Comparison of ENCODE assay signal across 8 cellular contexts in genomic region chr12:121400332-121401139, GRCh38. TPM values are rescaled to one million over a fixed set of nuclear protein-coding genes. Genes with fewer than 3 reads are reported as not detected.
DNase-seq lines count a peak whose midpoint lies in the region; ATAC-seq, FAIRE-seq and TF ChIP-seq lines count a peak whose summit lies in the region.

No MANE protein-coding gene starts in this region.

- H3K27ac ChIP-seq in A549: peak overlapping the region; percentile 94 to 96

- no peak for TF ChIP-seq CTCF in A549 (IDR thresholded peaks at IDR 0.05)

- POLR2A ChIA-PET in A549 (lab: Yijun Ruan, JAX): interaction anchor here (1.0 to 3.5 kb wide), 8 partner anchors 11 to 57 kb away, joined by 3 to 32 read pairs (median 5); partner anchors contain the start of gene ANAPC5

- DNase-seq in A549 (ENCODE audit: low read depth in 1 of 2, low spot score in 1 of 2) (peak in 1 of 2 experiments; percentile 56), NCI-H524 (lab: John Stamatoyannopoulos, UW) (peak; percentile 26 to 38), naive B cell (no peak)
- peak; percentile 83 for DNase-seq in activated CD8-positive, alpha-beta memory T cell treated with anti-CD3 and anti-CD28 coated beads, Interleukin-2, amount 50 U/mL, for 48 hours
- peak; percentile 34 for DNase-seq in stimulated activated naive B cell treated with anti-CD40 and anti-IgM and Interleukin-4, amounts not matched to agents 10 μg/mL and 1 μg/mL and 100 μg/mL, for 72 hours

- TF ChIP-seq RAD21 in A549 (conservative IDR thresholded peaks at IDR 0.05 in 1 of 2, IDR thresholded peaks at IDR 0.05 in 1 of 2): no peak

- peak overlapping the region; percentile 82 for H3K4me2 ChIP-seq in A549

- TF ChIP-seq EP300 in A549 (IDR thresholded peaks at IDR 0.05): no peak

- peak overlapping the region; percentile 80 to 99 (median 97) for H3K27ac Mint-ChIP-seq in naive B cell
- peak overlapping the region; percentile 93 for H3K27ac Mint-ChIP-seq in stimulated activated naive B cell treated with anti-CD40 and anti-IgM and Interleukin-4, amounts not matched to agents 10 μg/mL and 1 μg/mL and 100 μg/mL, for 72 hours

- CTCF ChIA-PET in A549 (lab: Yijun Ruan, JAX): interaction anchor here (0.9 to 3.1 kb wide), 8 partner anchors 18 to 72 kb away, joined by 3 to 14 read pairs (median 5); partner anchors contain the start of gene ANAPC5

- H3K9me3 ChIP-seq in A549: no peaks in the 10 kb centered on the region

- peak overlapping the region; percentile 81 to 100 (median 99) for H3K4me3 Mint-ChIP-seq in naive B cell
- H3K4me3 Mint-ChIP-seq in stimulated activated naive B cell treated with anti-CD40 and anti-IgM and Interleukin-4, amounts not matched to agents 10 μg/mL and 1 μg/mL and 100 μg/mL, for 72 hours: peak overlapping the region; percentile 87 to 97

- H3K36me3 Mint-ChIP-seq in naive B cell: no peaks in the 10 kb centered on the region
- H3K36me3 Mint-ChIP-seq in stimulated activated naive B cell treated with anti-CD40 and anti-IgM and Interleukin-4, amounts not matched to agents 10 μg/mL and 1 μg/mL and 100 μg/mL, for 72 hours: peaks cover 17 to 21% of the 10 kb centered on the region in 2 donors

- TF ChIP-seq POLR2A in A549 (IDR thresholded peaks at IDR 0.05; ENCODE audit: low read length): no peak; the same call in 1 of the 2 replicates

- peak overlapping the region; percentile 84 for H3K4me3 ChIP-seq in A549

- WGBS in A549 (ENCODE audit: missing lambda C conversion rate): 1% methylated on average over 30 of the region's 48 CpGs

- peaks cover 19% of the 10 kb centered on the region for H3K4me1 ChIP-seq in A549

- no peaks in the 10 kb centered on the region for H3K9me3 Mint-ChIP-seq in naive B cell
- H3K9me3 Mint-ChIP-seq in stimulated activated naive B cell treated with anti-CD40 and anti-IgM and Interleukin-4, amounts not matched to agents 10 μg/mL and 1 μg/mL and 100 μg/mL, for 72 hours: no peaks in the 10 kb centered on the region

- no peaks in the 10 kb centered on the region for H3K27me3 Mint-ChIP-seq in naive B cell
- H3K27me3 Mint-ChIP-seq in stimulated activated naive B cell treated with anti-CD40 and anti-IgM and Interleukin-4, amounts not matched to agents 10 μg/mL and 1 μg/mL and 100 μg/mL, for 72 hours: no peaks in the 10 kb centered on the region

- ATAC-seq in A549 (peak; percentile 71 to 73), GM18858 (IDR thresholded peaks at IDR 0.05; ENCODE audit: unreplicated experiment) (peak; percentile 39), HG03045 (IDR thresholded peaks at IDR 0.05; ENCODE audit: unreplicated experiment) (peak; percentile 28), esophagus mucosa (peak; percentile 59), naive B cell (ENCODE audit: low read depth in 2 of 2) (peak; percentile 38 to 40)
- peak; percentile 57 for ATAC-seq in stimulated activated naive B cell treated with anti-CD40 and anti-IgM and Interleukin-4, amounts not matched to agents 10 μg/mL and 1 μg/mL and 100 μg/mL, for 72 hours (replicated peaks)

- no peak for FAIRE-seq in A549 (lab: Jason Lieb, UNC)

- H3K4me1 Mint-ChIP-seq in naive B cell: peaks cover 18 to 45% (median 27%) of the 10 kb centered on the region in 3 donors
- H3K4me1 Mint-ChIP-seq in stimulated activated naive B cell treated with anti-CD40 and anti-IgM and Interleukin-4, amounts not matched to agents 10 μg/mL and 1 μg/mL and 100 μg/mL, for 72 hours: peaks cover 12 to 25% of the 10 kb centered on the region in 2 donors

TF ChIP-seq in A549, 52 proteins besides CTCF, POLR2A, EP300 and RAD21:
- TF ChIP-seq PHF8 (IDR thresholded peaks at IDR 0.05; ENCODE audit: borderline replicate concordance, low read depth) (peak; percentile 76), RNF2 (IDR thresholded peaks at IDR 0.05; ENCODE audit: borderline replicate concordance, low read depth) (no peak), FOSL2 (IDR thresholded peaks at IDR 0.05) (no peak), FOSL2 (CRISPR knock-in tag; IDR thresholded peaks at IDR 0.05) (peak; percentile 88), HOXB5 (CRISPR knock-in tag; IDR thresholded peaks at IDR 0.05) (no peak), JUNB (IDR thresholded peaks at IDR 0.05) (no peak), TFCP2L1 (CRISPR knock-in tag; IDR thresholded peaks at IDR 0.05) (0 out of 2 replicates have a peak, but pooled peaks have one; percentile 28), ELK1 (IDR thresholded peaks at IDR 0.05; ENCODE audit: low read depth, low read length) (no peak), JUN (IDR thresholded peaks at IDR 0.05) (peak in 1 of 2 experiments; percentile 43; a peak in 1 of 5 replicates), HEYL (CRISPR knock-in tag; IDR thresholded peaks at IDR 0.05) (no peak)
TF ChIP-seq in A549: peak in this region for 4.

RNA-seq across cellular contexts. Expression of gene RNF34, which starts 0.6 kb away (rescaled TPM):
- polyA plus RNA-seq in A549 (2011; rRNA removed): 59.4 and 94.4 TPM in 2 replicates
- 41.0 and 50.8 TPM in 2 replicates for polyA plus RNA-seq in A549 (2012; cell fraction: cytosol; rRNA removed)
- polyA plus RNA-seq in A549 (2012; cell fraction: nucleus; rRNA removed): 34.5 and 43.7 TPM in 2 replicates
- polyA plus RNA-seq in A549 (2017; fragmentation: RNase III; extraction: RNeasy Plus Mini Kit Qiagen cat#74134 plus additional on column Dnase treatment): 39.6 to 44.5 TPM (median 42.0 TPM) in 3 replicates
- polyA minus RNA-seq in A549 (2011; rRNA and poly(A)+ RNA removed): 183 and 207 TPM in 2 replicates
- total RNA-seq in esophagus mucosa: 25.5 TPM
- 10 to 100 TPM; 25.3 to 47.8 (median 36.3) TPM for polyA plus RNA-seq in naive B cell (ENCODE audit: low read depth in 6 of 6)

RNA-seq across cellular contexts. Expression of gene ANAPC5, which starts 48.3 kb away (rescaled TPM):
- polyA plus RNA-seq in A549 (2011; rRNA removed): 213 and 225 TPM in 2 replicates
- 182 and 200 TPM in 2 replicates for polyA plus RNA-seq in A549 (2012; cell fraction: cytosol; rRNA removed)
- 214 and 271 TPM in 2 replicates for polyA plus RNA-seq in A549 (2012; cell fraction: nucleus; rRNA removed)
- 88.4 to 91.9 TPM (median 91.6 TPM) in 3 replicates for polyA plus RNA-seq in A549 (2017; fragmentation: RNase III; extraction: RNeasy Plus Mini Kit Qiagen cat#74134 plus additional on column Dnase treatment)
- polyA minus RNA-seq in A549 (2011; rRNA and poly(A)+ RNA removed): 167 and 212 TPM in 2 replicates
- total RNA-seq in esophagus mucosa: 68.2 TPM
- polyA plus RNA-seq in naive B cell (ENCODE audit: low read depth in 6 of 6): 100 to 1,000 TPM in 4 of 6 donors, 10 to 100 TPM in 2; 79.7 to 172 (median 119) TPM
